ENCODE assay signal across 7 cellular contexts in genomic region chr16:67969286-67970039, GRCh38. TPM values are rescaled to one million over a fixed set of nuclear protein-coding genes. Genes with fewer than 3 reads are reported as not detected.
DNase-seq lines count a peak whose midpoint lies in the region; ATAC-seq and TF ChIP-seq lines count a peak whose summit lies in the region.

No MANE protein-coding gene starts in this region.

- peaks cover 5% of the 10 kb centered on the region for H3K36me3 Mint-ChIP-seq in activated CD4-positive, alpha-beta memory T cell treated with anti-CD3 and anti-CD28 coated beads, Interleukin-2, amount 10 ng/mL, durations not matched to agents 7 days and 5 days (ENCODE audit: low read depth)
- peaks cover 2 to 10% of the 10 kb centered on the region in 2 donors for H3K36me3 Mint-ChIP-seq in stimulated activated naive B cell treated with anti-CD40 and anti-IgM and Interleukin-4, amounts not matched to agents 10 μg/mL and 1 μg/mL and 100 μg/mL, for 72 hours

- peaks cover 0 to 18% of the 10 kb centered on the region in 2 experiments; a peak in 1 of 3 replicates for H3K36me3 ChIP-seq in HEK293 (ENCODE audit: control insufficient read depth in 2 of 2, insufficient read depth in 1 of 2, low read length in 2 of 2)
- no peaks in the 10 kb centered on the region for H3K36me3 ChIP-seq in iPS-18a (ENCODE audit: control insufficient read depth, low read depth, low read length)

- no peak for TF ChIP-seq CTCF in HEK293 (tag by site-specific recombination; IDR thresholded peaks at IDR 0.05)

- no peaks in the 10 kb centered on the region for H3K9me3 ChIP-seq in HEK293 (ENCODE audit: control insufficient read depth, insufficient read depth, low read depth, low read length)
- H3K9me3 ChIP-seq in iPS-18a (ENCODE audit: control insufficient read depth, low read depth, low read length) = no peaks in the 10 kb centered on the region

- peak overlapping the region; percentile 100 for H3K4me3 Mint-ChIP-seq in activated CD4-positive, alpha-beta memory T cell treated with anti-CD3 and anti-CD28 coated beads, Interleukin-2, amount 10 ng/mL, durations not matched to agents 7 days and 5 days
- H3K4me3 Mint-ChIP-seq in stimulated activated naive B cell treated with anti-CD40 and anti-IgM and Interleukin-4, amounts not matched to agents 10 μg/mL and 1 μg/mL and 100 μg/mL, for 72 hours = peak overlapping the region; percentile 92 to 100

- peaks cover 2% of the 10 kb centered on the region for H3K27me3 Mint-ChIP-seq in activated CD4-positive, alpha-beta memory T cell treated with anti-CD3 and anti-CD28 coated beads, Interleukin-2, amount 10 ng/mL, durations not matched to agents 7 days and 5 days
- no peaks in the 10 kb centered on the region for H3K27me3 Mint-ChIP-seq in stimulated activated naive B cell treated with anti-CD40 and anti-IgM and Interleukin-4, amounts not matched to agents 10 μg/mL and 1 μg/mL and 100 μg/mL, for 72 hours

- POLR2A ChIA-PET in HEK293 (lab: Yijun Ruan, JAX) = no interaction called here
- POLR2A ChIA-PET in activated CD4-positive, alpha-beta memory T cell treated with anti-CD3 and anti-CD28 coated beads, Interleukin-2, amount 10 ng/mL, durations not matched to agents 7 days and 5 days (lab: Charles Lee) = interaction anchor here (0.6 to 6.6 kb wide), 9 partner anchors 14 to 161 kb away, joined by 3 to 41 read pairs (median 6); partner anchors contain the start of genes DDX28, DPEP2, DUS2 and PSMB10

- H3K27ac ChIP-seq in HEK293 (ENCODE audit: extremely low read depth, low read depth, low read length) (no peak overlapping the region), iPS-18a (ENCODE audit: low read length) (no peak overlapping the region)

- DNase-seq in activated CD4-positive, alpha-beta memory T cell treated with anti-CD3 and anti-CD28 coated beads, Interleukin-2, amount 10 ng/mL, durations not matched to agents 7 days and 5 days = no peak
- DNase-seq in stimulated activated naive B cell treated with anti-CD40 and anti-IgM and Interleukin-4, amounts not matched to agents 10 μg/mL and 1 μg/mL and 100 μg/mL, for 72 hours = no peak
- DNase-seq in DMS153 (lab: John Stamatoyannopoulos, UW) (no peak), HPDE6-E6E7 (ENCODE audit: extremely low spot score) (no peak)
- no peak for DNase-seq in stimulated activated CD4-positive, alpha-beta T cell treated with anti-CD3 and anti-CD28 coated beads, Interleukin-15, amount 100 ng/mL, for 24 hours

- no peak overlapping the region for H3K9ac ChIP-seq in iPS-18a (ENCODE audit: low read length)

- no peaks in the 10 kb centered on the region for H3K27me3 ChIP-seq in iPS-18a (ENCODE audit: control insufficient read depth, insufficient read depth, low read length)

- H3K4me3 ChIP-seq in HEK293 (ENCODE audit: low read depth, low read length) (no peak overlapping the region), iPS-18a (ENCODE audit: low read length) (peak overlapping the region; percentile 68)

- peak overlapping the region; percentile 92 for H3K27ac Mint-ChIP-seq in activated CD4-positive, alpha-beta memory T cell treated with anti-CD3 and anti-CD28 coated beads, Interleukin-2, amount 10 ng/mL, durations not matched to agents 7 days and 5 days
- H3K27ac Mint-ChIP-seq in stimulated activated naive B cell treated with anti-CD40 and anti-IgM and Interleukin-4, amounts not matched to agents 10 μg/mL and 1 μg/mL and 100 μg/mL, for 72 hours = peak overlapping the region; percentile 90

- H3K9me3 Mint-ChIP-seq in activated CD4-positive, alpha-beta memory T cell treated with anti-CD3 and anti-CD28 coated beads, Interleukin-2, amount 10 ng/mL, durations not matched to agents 7 days and 5 days = no peaks in the 10 kb centered on the region
- no peaks in the 10 kb centered on the region for H3K9me3 Mint-ChIP-seq in stimulated activated naive B cell treated with anti-CD40 and anti-IgM and Interleukin-4, amounts not matched to agents 10 μg/mL and 1 μg/mL and 100 μg/mL, for 72 hours

- H3K4me1 Mint-ChIP-seq in activated CD4-positive, alpha-beta memory T cell treated with anti-CD3 and anti-CD28 coated beads, Interleukin-2, amount 10 ng/mL, durations not matched to agents 7 days and 5 days = peaks cover 25% of the 10 kb centered on the region
- H3K4me1 Mint-ChIP-seq in stimulated activated naive B cell treated with anti-CD40 and anti-IgM and Interleukin-4, amounts not matched to agents 10 μg/mL and 1 μg/mL and 100 μg/mL, for 72 hours = peaks cover 32 to 44% of the 10 kb centered on the region in 2 donors

- CTCF ChIA-PET in HEK293 (lab: Yijun Ruan, JAX) = interaction anchor here (0.7 kb wide), 1 partner anchor 294 kb away, joined by 3 read pairs; no protein-coding TSS in a partner anchor
- CTCF ChIA-PET in activated CD4-positive, alpha-beta memory T cell treated with anti-CD3 and anti-CD28 coated beads, Interleukin-2, amount 10 ng/mL, durations not matched to agents 7 days and 5 days (lab: Charles Lee) = interaction anchor here (1.0 to 2.1 kb wide), 2 partner anchors 72 to 96 kb away, joined by 3 to 7 read pairs; no protein-coding TSS in a partner anchor

- no peaks in the 10 kb centered on the region; the same call in none of the 2 replicates for H3K4me1 ChIP-seq in HEK293 (ENCODE audit: control insufficient read depth, insufficient read depth, low read length)
- H3K4me1 ChIP-seq in iPS-18a (ENCODE audit: control insufficient read depth, low read depth, low read length) = peaks cover 14% of the 10 kb centered on the region

- ATAC-seq in stimulated activated naive B cell treated with anti-CD40 and anti-IgM and Interleukin-4, amounts not matched to agents 10 μg/mL and 1 μg/mL and 100 μg/mL, for 72 hours (replicated peaks) = peak in 1 of 2 donors; percentile 12

TF ChIP-seq in HEK293, 187 proteins besides CTCF, POLR2A, EP300 and RAD21:
- no peak for TF ChIP-seq ZXDB (tag by site-specific recombination; IDR thresholded peaks at IDR 0.05)
- TF ChIP-seq PRDM6 (tag by site-specific recombination; IDR thresholded peaks at IDR 0.05) = no peak
- TF ChIP-seq ZNF596 (tag by site-specific recombination; IDR thresholded peaks at IDR 0.05) = no peak
- no peak for TF ChIP-seq ZFP37 (tag by site-specific recombination; IDR thresholded peaks at IDR 0.05)
- 0 out of 2 replicates have a peak, but pooled peaks have one; percentile 17 for TF ChIP-seq EGR2 (tag by site-specific recombination; IDR thresholded peaks at IDR 0.05; ENCODE audit: low read depth)
- no peak for TF ChIP-seq ZNF654 (tag by site-specific recombination; IDR thresholded peaks at IDR 0.05; ENCODE audit: low read depth)
- TF ChIP-seq ZNF175 (tag by site-specific recombination; IDR thresholded peaks at IDR 0.05) = no peak
- TF ChIP-seq ZNF670 (tag by site-specific recombination; IDR thresholded peaks at IDR 0.05; ENCODE audit: low read depth) = no peak
- TF ChIP-seq WT1 (tag by site-specific recombination; IDR thresholded peaks at IDR 0.05) = no peak
- TF ChIP-seq ZNF521 (tag by site-specific recombination; IDR thresholded peaks at IDR 0.05) = no peak
- TF ChIP-seq ZFHX2 (tag by site-specific recombination; conservative IDR thresholded peaks at IDR 0.05) = peak; percentile 28
- TF ChIP-seq ZBTB26 (tag by site-specific recombination; optimal IDR thresholded peaks at IDR 0.05) = no peak
- TF ChIP-seq ZNF248 (tag by site-specific recombination; IDR thresholded peaks at IDR 0.05) = no peak
- TF ChIP-seq ZNF350 (tag by site-specific recombination; IDR thresholded peaks at IDR 0.05) = no peak

RNA-seq across cellular contexts. Expression of gene SLC12A4, which starts 1.0 kb away (rescaled TPM):
- 10 to 100 TPM; 37.9 to 40.0 TPM for total RNA-seq in activated CD4-positive, alpha-beta memory T cell treated with anti-CD3 and anti-CD28 coated beads, Interleukin-2, amount 10 ng/mL, durations not matched to agents 7 days and 5 days

RNA-seq across cellular contexts. Expression of gene DPEP3, which starts 10.8 kb away (rescaled TPM):
- under 1 TPM in 1 of 2 experiments, not detected in 1; 0.20 TPM for total RNA-seq in activated CD4-positive, alpha-beta memory T cell treated with anti-CD3 and anti-CD28 coated beads, Interleukin-2, amount 10 ng/mL, durations not matched to agents 7 days and 5 days

RNA-seq across cellular contexts. Expression of gene LCAT, which starts 25.5 kb away (rescaled TPM):
- 10 to 100 TPM; 10.7 to 14.8 TPM for total RNA-seq in activated CD4-positive, alpha-beta memory T cell treated with anti-CD3 and anti-CD28 coated beads, Interleukin-2, amount 10 ng/mL, durations not matched to agents 7 days and 5 days

RNA-seq across cellular contexts. Expression of gene DPEP2, which starts 29.8 kb away (rescaled TPM):
- 10 to 100 TPM; 17.5 to 18.1 TPM for total RNA-seq in activated CD4-positive, alpha-beta memory T cell treated with anti-CD3 and anti-CD28 coated beads, Interleukin-2, amount 10 ng/mL, durations not matched to agents 7 days and 5 days

RNA-seq across cellular contexts. Expression of gene PSMB10, which starts 32.8 kb away (rescaled TPM):
- 100 to 1,000 TPM; 236 to 241 TPM for total RNA-seq in activated CD4-positive, alpha-beta memory T cell treated with anti-CD3 and anti-CD28 coated beads, Interleukin-2, amount 10 ng/mL, durations not matched to agents 7 days and 5 days
